ENCODE assay signal across 22 cellular contexts in the genomic region with DNA sequence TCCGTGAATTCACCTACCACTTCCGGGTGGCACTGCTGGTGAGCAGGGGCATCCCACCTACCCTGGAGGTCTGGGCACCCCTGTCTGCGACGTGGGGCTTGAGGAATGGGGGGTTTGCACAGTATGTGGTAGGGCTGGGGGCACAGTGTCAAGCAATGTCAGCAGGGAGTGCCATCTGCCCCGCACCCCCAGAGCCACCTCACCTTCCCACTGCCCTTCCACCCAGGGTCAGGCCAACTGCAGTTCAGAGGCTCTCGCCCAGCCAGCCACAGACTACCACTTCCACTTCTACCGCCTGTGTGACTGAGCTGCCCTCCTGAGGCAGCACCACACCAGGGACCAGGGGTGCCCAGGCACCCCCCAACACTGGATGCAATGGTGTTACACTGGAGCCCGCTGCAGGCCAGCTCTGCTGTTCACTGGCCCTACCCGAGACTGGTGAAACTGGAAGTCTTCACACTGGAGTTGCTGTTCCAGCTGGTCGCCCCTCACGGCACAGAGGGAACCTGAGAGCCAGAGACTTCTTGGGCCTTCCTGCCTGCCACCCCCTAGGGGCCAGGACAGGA. TPM values are rescaled to one million over a fixed set of nuclear protein-coding genes. Genes with fewer than 3 reads are reported as not detected.
DNase-seq lines count a peak whose midpoint lies in the region; ATAC-seq, FAIRE-seq and TF ChIP-seq lines count a peak whose summit lies in the region.
"Had no signal": no experiment of that assay in that cellular context is flagged by ENCODE, and none has a peak within 500 bp of the region (broad histone marks: within the 10 kb centered on the region; RNA-seq: fewer than 3 reads in every experiment).

No MANE protein-coding gene starts in this region.

- TF ChIP-seq POLR2A in GM12892 (IDR thresholded peaks at IDR 0.05; ENCODE audit: low read depth, low read length), result 0 out of 2 replicates have a peak, but pooled peaks have one; percentile 19
- no peak for TF ChIP-seq POLR2A in sigmoid colon (IDR thresholded peaks at IDR 0.05)

- DNase-seq in GM12892 (ENCODE audit: insufficient read length) (no peak), chondrocyte (ENCODE audit: low spot score) (peak; percentile 70), sigmoid colon (peak; percentile 53), SW480 (ENCODE audit: low spot score) (no peak)
- DNase-seq in stimulated activated CD4-positive, alpha-beta T cell treated with anti-CD3 and anti-CD28 coated beads, Interleukin-12 subunit alpha, Interleukin-12 subunit beta, amount 100 ng/mL, for 4 hours, result no peak
- DNase-seq: activated naive CD8-positive, alpha-beta T cell treated with anti-CD3 and anti-CD28 coated beads, Interleukin-2, amount 50 U/mL, for 24 hours; esophagus squamous epithelium; GDM1; MM.1S; NCI-H1694 treated with DMSO at 0.1 percent for 48 hours; NCI-H446; nucleus accumbens; Right ventricle myocardium superior; stimulated activated CD4-positive, alpha-beta T cell treated with anti-CD3 and anti-CD28 coated beads, Interleukin-4, amount 100 ng/mL, for 1 hour had no signal

- no peak for TF ChIP-seq EP300 in sigmoid colon (IDR thresholded peaks at IDR 0.05)

- intact Hi-C loops in sigmoid colon (cut with DNase I), result no loop called here

- FAIRE-seq in GM12892 (lab: Jason Lieb, UNC), result peak; percentile 46
- FAIRE-seq: bronchial epithelial cell, D721Med, GM18507, islet of Langerhans had no signal

- peaks cover 20% of the 10 kb centered on the region for H3K4me1 Mint-ChIP-seq in chondrocyte (ENCODE audit: low read depth)

- H3K4me1 ChIP-seq in sigmoid colon, result peaks cover 0 to 1% (median under 1%) of the 10 kb centered on the region in 4 donors

- no peaks in the 10 kb centered on the region for H3K9me3 ChIP-seq in sigmoid colon
- H3K9me3 ChIP-seq: esophagus squamous epithelium, heart left ventricle, tibial nerve had no signal

- no peak overlapping the region for H3K4me3 Mint-ChIP-seq in chondrocyte (ENCODE audit: unreplicated experiment)
- H3K4me3 Mint-ChIP-seq: activated naive CD8-positive, alpha-beta T cell treated with anti-CD3 and anti-CD28 coated beads, Interleukin-2, amount 50 U/mL, for 24 hours had no signal

- no peak for ATAC-seq in GM18867 (IDR thresholded peaks at IDR 0.05; ENCODE audit: unreplicated experiment)
- ATAC-seq: activated naive CD8-positive, alpha-beta T cell treated with anti-CD3 and anti-CD28 coated beads, Interleukin-2, amount 50 U/mL, for 24 hours; heart left ventricle; sciatic nerve had no signal

- H3K4me3 ChIP-seq in sigmoid colon, result no peak overlapping the region
- H3K4me3 ChIP-seq: esophagus squamous epithelium, heart left ventricle, tibial nerve had no signal

- no peak overlapping the region for H3K27ac Mint-ChIP-seq in chondrocyte (ENCODE audit: unreplicated experiment)
- H3K27ac Mint-ChIP-seq: activated naive CD8-positive, alpha-beta T cell treated with anti-CD3 and anti-CD28 coated beads, Interleukin-2, amount 50 U/mL, for 24 hours had no signal

- H3K27me3 Mint-ChIP-seq in chondrocyte (ENCODE audit: low read depth), result no peaks in the 10 kb centered on the region
- H3K27me3 Mint-ChIP-seq: activated naive CD8-positive, alpha-beta T cell treated with anti-CD3 and anti-CD28 coated beads, Interleukin-2, amount 50 U/mL, for 24 hours had no signal

- H3K27ac ChIP-seq in sigmoid colon, result no peak overlapping the region
- H3K27ac ChIP-seq: esophagus squamous epithelium, heart left ventricle, tibial nerve had no signal

- TF ChIP-seq CTCF in chondrocyte (IDR thresholded peaks at IDR 0.05) (no peak), sigmoid colon (IDR thresholded peaks at IDR 0.05) (no peak)

- no peaks in the 10 kb centered on the region for H3K27me3 ChIP-seq in sigmoid colon
- H3K27me3 ChIP-seq: esophagus squamous epithelium, heart left ventricle, tibial nerve had no signal

- H3K36me3 ChIP-seq in sigmoid colon, result peaks cover 22 to 73% (median 46%) of the 10 kb centered on the region in 4 donors

- H3K36me3 Mint-ChIP-seq in chondrocyte (ENCODE audit: low read depth), result peaks cover 17% of the 10 kb centered on the region

- H3K9me3 Mint-ChIP-seq in chondrocyte (ENCODE audit: low read depth), result no peaks in the 10 kb centered on the region
- H3K9me3 Mint-ChIP-seq: activated naive CD8-positive, alpha-beta T cell treated with anti-CD3 and anti-CD28 coated beads, Interleukin-2, amount 50 U/mL, for 24 hours had no signal

- WGBS in sigmoid colon, 2 donors, result 87 to 91% methylated on average over 11 of the region's 11 CpGs

RNA-seq across cellular contexts. Expression of a gene that starts 6.5 kb away (rescaled TPM):
- polyA plus RNA-seq in GM12892 (2012; ENCODE audit: missing spikeins), result 285 TPM
- total RNA-seq in chondrocyte (103 to 133 TPM (median 106 TPM) in 3 replicates), sigmoid colon (10 to 100 TPM; 39.9 to 64.7 (median 57.4) TPM)
- polyA plus RNA-seq in sigmoid colon, result 100 to 1,000 TPM; 139 to 224 (median 148) TPM

RNA-seq across cellular contexts. Expression of a gene that starts 6.8 kb away (rescaled TPM):
- 76.2 TPM for polyA plus RNA-seq in GM12892 (2012; ENCODE audit: missing spikeins)
- total RNA-seq in chondrocyte (12.6 to 27.1 TPM (median 13.2 TPM) in 3 replicates), sigmoid colon (1 to 10 TPM; 5.3 to 8.0 (median 7.0) TPM)
- 10 to 100 TPM in 2 of 3 donors, 1 to 10 TPM in 1; 4.2 to 39.1 (median 11.3) TPM for polyA plus RNA-seq in sigmoid colon

RNA-seq across cellular contexts. Expression of a gene that starts 30.9 kb away (rescaled TPM):
- polyA plus RNA-seq in GM12892 (2012; ENCODE audit: missing spikeins), result 17.8 TPM
- total RNA-seq in chondrocyte (72.6 to 95.5 TPM (median 74.6 TPM) in 3 replicates), sigmoid colon (10 to 100 TPM; 11.8 to 17.7 (median 16.6) TPM)
- 10 to 100 TPM in 1 of 3 donors, 1 to 10 TPM in 2; 1.2 to 12.6 (median 2.1) TPM for polyA plus RNA-seq in sigmoid colon

RNA-seq across cellular contexts. Expression of a gene that starts 33.5 kb away (rescaled TPM):
- 2.2 TPM for polyA plus RNA-seq in GM12892 (2012; ENCODE audit: missing spikeins)
- total RNA-seq in chondrocyte (1.6 to 1.7 TPM in 2 of 3 replicates, not detected in the other), sigmoid colon (under 1 TPM; under 0.01 to 0.83 (median 0.60) TPM)
- polyA plus RNA-seq in sigmoid colon, result 1 to 10 TPM in 2 of 3 donors, under 1 TPM in 1; 0.46 to 6.4 (median 1.8) TPM

RNA-seq across cellular contexts. Expression of a gene that starts 42.2 kb away (rescaled TPM):
- 82.0 TPM for polyA plus RNA-seq in GM12892 (2012; ENCODE audit: missing spikeins)
- total RNA-seq in chondrocyte (202 to 315 TPM (median 297 TPM) in 3 replicates), sigmoid colon (10 to 100 TPM in 3 of 4 donors, 1 to 10 TPM in 1; 4.1 to 45.4 (median 25.5) TPM)
- polyA plus RNA-seq in sigmoid colon, result 10 to 100 TPM in 1 of 3 donors, 1 to 10 TPM in 2; 3.6 to 50.2 (median 3.7) TPM

Comparison
In these comparisons a context has a peak if more than half of its experiments do, and no peak if none do; other contexts are left out.
1. DNase-seq: peak in chondrocyte (single experiment) and sigmoid colon (single experiment); none in GM12892 (single experiment), stimulated activated CD4-positive, alpha-beta T cell treated with anti-CD3 and anti-CD28 coated beads, Interleukin-12 subunit alpha, Interleukin-12 subunit beta, amount 100 ng/mL, for 4 hours (single experiment) and SW480 (single experiment).